8 cellular contexts compared by ENCODE assay signal in the genomic region with DNA sequence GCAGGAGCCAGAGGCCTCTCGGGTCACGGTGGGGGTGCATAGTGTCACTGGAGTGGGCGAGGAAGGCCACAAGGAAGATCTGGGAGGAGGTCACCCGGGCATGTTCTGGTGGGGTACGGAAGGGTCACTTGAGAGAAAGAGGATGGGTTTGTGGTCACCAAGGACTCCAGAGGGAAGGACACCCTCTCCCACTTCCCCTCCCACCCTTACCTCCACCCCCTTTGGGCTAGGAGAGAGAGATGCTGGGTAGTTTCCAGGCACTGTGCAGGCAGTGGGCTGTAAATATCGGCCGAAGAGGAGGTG. TPM values are rescaled to one million over a fixed set of nuclear protein-coding genes. Genes with fewer than 3 reads are reported as not detected.
DNase-seq lines count a peak whose midpoint lies in the region; ATAC-seq and TF ChIP-seq lines count a peak whose summit lies in the region.

No MANE protein-coding gene starts in this region.

- POLR2A ChIA-PET in PC-9 (lab: Charles Lee; ENCODE audit: unreplicated experiment) = interaction anchor here (0.7 kb wide), 1 partner anchor 11 kb away, joined by 7 read pairs; no protein-coding TSS in a partner anchor

- ATAC-seq in GM21737 (IDR thresholded peaks at IDR 0.05; ENCODE audit: unreplicated experiment) (no peak), HG02763 (IDR thresholded peaks at IDR 0.05; ENCODE audit: unreplicated experiment) (no peak)

- no peak for DNase-seq in CD14-positive monocyte (ENCODE audit: low spot score)
- DNase-seq in PC-9 = no peak
- DNase-seq in osteoblast (ENCODE audit: insufficient read length, low spot score, missing footprints) = peak; percentile 71
- no peak for DNase-seq in glomerular visceral epithelial cell (ENCODE audit: extremely low spot score)
- DNase-seq in midbrain (lab: John Stamatoyannopoulos, UW) = no peak

- H3K36me3 Mint-ChIP-seq in CD14-positive monocyte = peaks cover 0 to 3% of the 10 kb centered on the region in 2 donors

- no peaks in the 10 kb centered on the region for H3K36me3 ChIP-seq in PC-9 (ENCODE audit: low read depth)
- peaks cover 0 to 11% of the 10 kb centered on the region in 2 donors for H3K36me3 ChIP-seq in esophagus (ENCODE audit: control insufficient read depth in 2 of 2, insufficient read depth in 2 of 2, low read length in 1 of 2)
- H3K36me3 ChIP-seq in osteoblast (ENCODE audit: insufficient read depth, low read length) = no peaks in the 10 kb centered on the region

- H3K4me1 ChIP-seq in PC-9 (replicated peaks; ENCODE audit: insufficient read depth) (peaks cover 11% of the 10 kb centered on the region), esophagus (ENCODE audit: control insufficient read depth in 2 of 2, insufficient read depth in 2 of 2, low read length in 1 of 2) (peaks cover 2 to 15% of the 10 kb centered on the region in 2 donors), osteoblast (ENCODE audit: insufficient read depth, low read length) (peaks cover 7% of the 10 kb centered on the region)

- BruUV-seq in PC-9 (replicated peaks; lab: Mats Ljungman, UMichigan) = no TSS peak

- 65 to 69% methylated on average over 7 of the region's 7 CpGs for WGBS in esophagus, 2 donors

- H3F3A ChIP-seq in PC-9 (ENCODE audit: insufficient read depth, low read depth) = peaks cover 5% of the 10 kb centered on the region; the same call in 1 of the 2 replicates

- peak overlapping the region in 1 of 7 donors; percentile 41 for H3K27ac Mint-ChIP-seq in CD14-positive monocyte

- no peaks in the 10 kb centered on the region for H3K9me2 ChIP-seq in PC-9 (ENCODE audit: insufficient read depth)

- H3K9me3 ChIP-seq in PC-9 (ENCODE audit: insufficient read depth, low read depth) = no peaks in the 10 kb centered on the region
- H3K9me3 ChIP-seq in esophagus (ENCODE audit: control insufficient read depth in 2 of 2, insufficient read depth in 1 of 2, low read depth in 1 of 2, low read length in 1 of 2) = no peaks in the 10 kb centered on the region
- no peaks in the 10 kb centered on the region for H3K9me3 ChIP-seq in osteoblast (ENCODE audit: low read depth, low read length)

- H3K4me1 Mint-ChIP-seq in CD14-positive monocyte = peaks cover 20% of the 10 kb centered on the region

- H3K4me3 ChIP-seq in PC-9 (peak overlapping the region; percentile 92), esophagus (ENCODE audit: low read depth in 1 of 2, low read length in 2 of 2) (peak overlapping the region; percentile 66 to 69), osteoblast (ENCODE audit: insufficient read depth, low read length) (peak overlapping the region; percentile 77)

- no peak overlapping the region for H3K27ac ChIP-seq in PC-9
- H3K27ac ChIP-seq in esophagus (ENCODE audit: low read depth in 2 of 2, low read length in 1 of 2) = no peak overlapping the region
- H3K27ac ChIP-seq in osteoblast (ENCODE audit: low read depth, low read length) = no peak overlapping the region

- H3K9me3 Mint-ChIP-seq in CD14-positive monocyte = no peaks in the 10 kb centered on the region

- peak overlapping the region; percentile 88 for H2AFZ ChIP-seq in PC-9
- peak overlapping the region; percentile 51 for H2AFZ ChIP-seq in osteoblast (ENCODE audit: low read length)

- H3K4me2 ChIP-seq in PC-9 = peak overlapping the region; percentile 82
- peak overlapping the region; percentile 94 for H3K4me2 ChIP-seq in osteoblast (ENCODE audit: insufficient read depth, low read length)

- H3K27me3 Mint-ChIP-seq in CD14-positive monocyte (ENCODE audit: low read depth in 3 of 3) = peaks cover 15 to 31% (median 24%) of the 10 kb centered on the region in 3 donors

- H3K79me2 ChIP-seq in PC-9 (ENCODE audit: low read depth) (no peaks in the 10 kb centered on the region), osteoblast (ENCODE audit: insufficient read depth, low read length) (no peaks in the 10 kb centered on the region)

- H3K27me3 ChIP-seq in PC-9 (ENCODE audit: insufficient read depth, low read depth) (no peaks in the 10 kb centered on the region), esophagus (ENCODE audit: control insufficient read depth in 1 of 2, insufficient read depth in 2 of 2, low read length in 2 of 2) (no peaks in the 10 kb centered on the region), osteoblast (ENCODE audit: insufficient read depth, low read length) (peaks cover 11% of the 10 kb centered on the region)

- peak overlapping the region; percentile 80 to 91 for H3K4me3 Mint-ChIP-seq in CD14-positive monocyte

- CTCF ChIA-PET in PC-9 (lab: Charles Lee) = no interaction called here

- TF ChIP-seq CTCF in CD14-positive monocyte (IDR thresholded peaks at IDR 0.05) (no peak), PC-9 (conservative IDR thresholded peaks at IDR 0.05) (no peak), osteoblast (IDR thresholded peaks at IDR 0.05; ENCODE audit: extremely low read depth, low read depth, low read length) (no peak)

- intact Hi-C loops in CD14-positive monocyte (cut with micrococcal nuclease) (no loop called here), PC-9 (cut with micrococcal nuclease; ENCODE audit: unreplicated experiment) (loop anchor here (1.0 kb wide), 1 partner anchor 26 kb away; the partner anchor contains the start of gene ATXN7L2)

- H4K20me1 ChIP-seq in PC-9 (ENCODE audit: insufficient read depth) (no peaks in the 10 kb centered on the region), osteoblast (ENCODE audit: insufficient read depth, low read length) (no peaks in the 10 kb centered on the region)

RNA-seq across cellular contexts. Expression of gene AMIGO1, which starts 0.7 kb away (rescaled TPM):
- under 1 TPM; 0.07 to 0.26 TPM for polyA plus RNA-seq in CD14-positive monocyte
- total RNA-seq in PC-9 (2021) = 4.1 and 4.2 TPM in 2 replicates
- 1 to 10 TPM in 1 of 2 donors, under 1 TPM in 1; 0.71 to 1.6 TPM for polyA plus RNA-seq in esophagus
- total RNA-seq in osteoblast = 2.1 and 2.5 TPM in 2 replicates

RNA-seq across cellular contexts. Expression of gene CYB561D1, which starts 14.9 kb away (rescaled TPM):
- polyA plus RNA-seq in CD14-positive monocyte = 1 to 10 TPM; 1.4 to 4.2 TPM
- 11.6 and 11.7 TPM in 2 replicates for total RNA-seq in PC-9 (2021)
- polyA plus RNA-seq in esophagus = 1 to 10 TPM; 3.7 to 4.8 TPM
- 6.5 and 10.5 TPM in 2 replicates for total RNA-seq in osteoblast

RNA-seq across cellular contexts. Expression of gene ATXN7L2, which starts 25.1 kb away (rescaled TPM):
- polyA plus RNA-seq in CD14-positive monocyte = 1 to 10 TPM; 1.1 to 1.7 TPM
- total RNA-seq in PC-9 (2021) = 4.7 and 5.7 TPM in 2 replicates
- polyA plus RNA-seq in esophagus = 1 to 10 TPM; 3.6 to 6.4 TPM
- 1.8 and 3.5 TPM in 2 replicates for total RNA-seq in osteoblast

RNA-seq across cellular contexts. Expression of gene GPR61, which starts 30.8 kb away (rescaled TPM):
- polyA plus RNA-seq in CD14-positive monocyte (under 1 TPM in 1 of 2 donors, not detected in 1; 0.28 TPM), esophagus (under 1 TPM in 1 of 2 donors, not detected in 1; 0.06 TPM)
- total RNA-seq in PC-9 (2021) (not detected in 2 replicates), osteoblast (not detected in 2 replicates)

RNA-seq across cellular contexts. Expression of gene GNAI3, which starts 39.6 kb away (rescaled TPM):
- 10 to 100 TPM; 10.4 to 14.2 TPM for polyA plus RNA-seq in CD14-positive monocyte
- 7.6 and 10.0 TPM in 2 replicates for total RNA-seq in PC-9 (2021)
- 1 to 10 TPM; 3.5 to 6.8 TPM for polyA plus RNA-seq in esophagus
- 14.1 and 15.0 TPM in 2 replicates for total RNA-seq in osteoblast
